Comparison of ENCODE assay signal across 20 cellular contexts in the genomic region with DNA sequence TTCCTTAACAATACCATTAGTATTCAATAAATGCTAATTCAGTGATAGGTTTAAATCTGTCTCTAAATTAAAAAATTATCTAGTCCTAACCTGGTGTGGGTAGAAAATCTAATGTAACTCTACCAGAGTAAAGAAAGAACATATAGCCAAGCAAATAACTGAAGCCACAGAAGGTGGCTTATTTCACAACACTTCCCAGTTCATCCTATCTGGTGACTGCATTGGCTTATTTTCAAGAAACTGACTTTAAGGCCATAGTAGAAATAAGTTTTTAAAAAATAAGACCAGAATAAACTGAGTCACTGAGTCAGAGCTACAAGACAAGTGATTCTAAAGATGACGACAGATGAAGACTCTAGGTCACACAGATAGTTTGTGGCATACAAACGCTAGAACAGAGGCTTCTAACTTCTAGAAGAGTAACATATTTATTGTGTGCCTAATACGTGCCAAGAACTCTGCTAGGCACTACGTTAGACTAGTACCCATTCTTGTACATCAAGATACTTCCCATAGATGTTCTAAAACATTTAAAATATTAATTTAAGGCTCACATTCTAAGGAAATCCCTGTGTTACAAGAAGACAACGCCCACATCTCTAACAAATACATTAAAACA.
"Had no signal": no experiment of that assay in that cellular context is flagged by ENCODE, and none has a peak within 500 bp of the region (broad histone marks: within the 10 kb centered on the region; RNA-seq: fewer than 3 reads in every experiment).

No MANE protein-coding gene starts in this region.

- DNase-seq: activated CD4-positive, alpha-beta T cell treated with anti-CD3 and anti-CD28 coated beads for 4 hours; activated CD8-positive, alpha-beta T cell treated with anti-CD3 and anti-CD28 coated beads for 36 hours; activated gamma-delta T cell; activated naive CD8-positive, alpha-beta T cell treated with anti-CD3 and anti-CD28 coated beads for 36 hours; activated T-cell treated with anti-CD3 and anti-CD28 coated beads, Interleukin-2, amount 50 U/mL, for 48 hours; brain microvascular endothelial cell; effector CD8-positive, alpha-beta T cell; esophagus squamous epithelium; hippocampal formation; kidney; left lung; mammary epithelial cell; naive B cell; right lobe of liver; spleen; WERI-Rb-1 had no signal

- H3K9me3 Mint-ChIP-seq: activated CD8-positive, alpha-beta T cell treated with anti-CD3 and anti-CD28 coated beads for 36 hours; activated naive CD8-positive, alpha-beta T cell treated with anti-CD3 and anti-CD28 coated beads for 36 hours; naive B cell; neural progenitor cell; stimulated activated naive CD8-positive, alpha-beta T cell treated with anti-CD3 and anti-CD28 coated beads, Interleukin-15, Interleukin-2, amounts not matched to agents 100 ng/mL and 50 ng/mL, for 24 hours had no signal

- H3K27me3 Mint-ChIP-seq: activated CD8-positive, alpha-beta T cell treated with anti-CD3 and anti-CD28 coated beads for 36 hours; activated naive CD8-positive, alpha-beta T cell treated with anti-CD3 and anti-CD28 coated beads for 36 hours; naive B cell; stimulated activated naive CD8-positive, alpha-beta T cell treated with anti-CD3 and anti-CD28 coated beads, Interleukin-15, Interleukin-2, amounts not matched to agents 100 ng/mL and 50 ng/mL, for 24 hours had no signal

- H3K36me3 ChIP-seq: brain microvascular endothelial cell, prostate gland, right lobe of liver, thoracic aorta had no signal

- H3K4me3 ChIP-seq: esophagus squamous epithelium, left lung, neural progenitor cell, prostate gland, right lobe of liver, spleen, thoracic aorta had no signal

- H3K27ac Mint-ChIP-seq: activated CD8-positive, alpha-beta T cell treated with anti-CD3 and anti-CD28 coated beads for 36 hours; activated naive CD8-positive, alpha-beta T cell treated with anti-CD3 and anti-CD28 coated beads for 36 hours; neural progenitor cell; stimulated activated naive CD8-positive, alpha-beta T cell treated with anti-CD3 and anti-CD28 coated beads, Interleukin-15, Interleukin-2, amounts not matched to agents 100 ng/mL and 50 ng/mL, for 24 hours had no signal

- H3K27ac ChIP-seq: brain microvascular endothelial cell, esophagus squamous epithelium, left lung, neural progenitor cell, prostate gland, right lobe of liver, spleen, thoracic aorta, WERI-Rb-1 had no signal

- H3K9ac ChIP-seq: neural progenitor cell had no signal

- H3K9me3 ChIP-seq: esophagus squamous epithelium, left lung, prostate gland, right lobe of liver, spleen, thoracic aorta had no signal

- H3K4me3 Mint-ChIP-seq: activated CD8-positive, alpha-beta T cell treated with anti-CD3 and anti-CD28 coated beads for 36 hours; activated naive CD8-positive, alpha-beta T cell treated with anti-CD3 and anti-CD28 coated beads for 36 hours; naive B cell; neural progenitor cell; stimulated activated naive CD8-positive, alpha-beta T cell treated with anti-CD3 and anti-CD28 coated beads, Interleukin-15, Interleukin-2, amounts not matched to agents 100 ng/mL and 50 ng/mL, for 24 hours had no signal
